ENCODE assay signal across 8 cellular contexts in the genomic region with DNA sequence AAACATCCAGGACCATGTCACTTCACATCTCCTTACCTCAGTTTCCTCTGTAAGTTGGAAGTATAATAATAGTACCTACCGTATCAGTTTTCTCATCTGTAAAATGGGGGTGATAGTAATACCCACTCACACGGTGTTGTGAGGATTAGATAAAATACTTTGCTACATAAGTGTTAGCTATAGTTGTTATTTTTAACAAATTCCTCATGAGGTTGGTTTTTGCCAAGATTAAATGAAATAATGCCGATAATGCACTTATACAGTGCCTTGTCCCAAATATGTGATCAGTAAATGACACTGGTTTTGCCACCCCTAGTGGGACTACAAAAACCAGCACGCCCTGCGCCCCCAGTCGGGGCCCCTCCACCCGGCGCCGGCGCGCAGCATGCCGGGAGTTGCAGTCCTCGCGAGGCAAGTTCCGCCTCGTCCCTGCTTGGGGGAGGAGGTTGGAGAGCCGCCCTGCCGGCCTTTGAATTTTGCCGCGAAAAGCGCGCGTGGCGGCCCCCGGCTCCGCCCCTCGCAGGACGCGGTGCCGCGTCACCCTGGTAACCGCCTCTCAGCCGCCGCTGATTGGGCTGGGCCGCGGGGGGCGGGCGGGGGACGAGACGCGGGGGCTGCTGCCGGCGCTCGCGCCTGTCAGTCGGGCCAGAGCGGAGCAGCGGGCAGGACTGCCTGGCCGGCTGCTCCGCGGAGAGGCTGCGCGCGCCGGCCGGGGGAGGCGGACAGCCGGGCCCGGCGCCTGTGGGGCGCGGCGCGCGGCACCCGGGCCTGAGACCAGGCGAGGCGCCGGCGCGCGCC. TPM values are rescaled to one million over a fixed set of nuclear protein-coding genes. Genes with fewer than 3 reads are reported as not detected.
DNase-seq lines count a peak whose midpoint lies in the region; ATAC-seq, FAIRE-seq and TF ChIP-seq lines count a peak whose summit lies in the region.

A gene (plus strand): TSS at position 639 of the 798 bp plus-strand sequence. CDS start 30,322 bp downstream, outside the sequence.

- no peaks in the 10 kb centered on the region for H3F3A ChIP-seq in Loucy (ENCODE audit: low read depth)

- peak within 1 kb of the TSS; percentile 32; the same call in 1 of the 2 replicates for H2AFZ ChIP-seq in Loucy (ENCODE audit: low read length)

- H3K4me2 ChIP-seq in Loucy (ENCODE audit: low read depth, low read length, poor library complexity, severe bottlenecking), result peak within 1 kb of the TSS; percentile 61

- peak within 1 kb of the TSS; percentile 60 for H3K4me3 Mint-ChIP-seq in natural killer cell treated with Interleukin-12 subunit alpha and Interleukin-12 subunit beta and Interleukin-15 and Interleukin-18, amount 100 ng/mL, for 72 hours

- H3K27ac ChIP-seq in RWPE2 (ENCODE audit: poor library complexity, severe bottlenecking), result no peak within 1 kb of the TSS

- H3K9me3 Mint-ChIP-seq in natural killer cell treated with Interleukin-12 subunit alpha and Interleukin-12 subunit beta and Interleukin-15 and Interleukin-18, amount 100 ng/mL, for 72 hours, result no peaks in the 10 kb centered on the region

- H3K4me1 ChIP-seq in Loucy (ENCODE audit: insufficient read depth, low read length, poor library complexity, severe bottlenecking) (peaks cover 11% of the 10 kb centered on the region), RWPE2 (ENCODE audit: insufficient read depth, poor library complexity, severe bottlenecking) (no peaks in the 10 kb centered on the region)

- no peak for TF ChIP-seq CTCF in Loucy (conservative IDR thresholded peaks at IDR 0.05; ENCODE audit: low read length)
- no peak for TF ChIP-seq CTCF in RWPE2 (IDR thresholded peaks at IDR 0.05; ENCODE audit: poor library complexity, severe bottlenecking)
- TF ChIP-seq CTCF in fibroblast of pulmonary artery (IDR thresholded peaks at IDR 0.05; ENCODE audit: low read length, missing control alignments), result no peak

- DNase-seq in ELF-1 (ENCODE audit: low read depth, low spot score) (peak; percentile 99), H54 (ENCODE audit: insufficient read length, low spot score) (peak; percentile 97), RWPE2 (ENCODE audit: low spot score) (peak; percentile 93), fibroblast of pulmonary artery (ENCODE audit: low read depth) (peak; percentile 97)
- peak; percentile 98 for DNase-seq in activated effector memory CD4-positive, alpha-beta T cell treated with Interleukin-2 at 50 U/mL for 16 hours
- peak; percentile 97 for DNase-seq in natural killer cell treated with Interleukin-12 subunit alpha and Interleukin-12 subunit beta and Interleukin-15 and Interleukin-18, amount 100 ng/mL, for 72 hours (ENCODE audit: low spot score)
- peak; percentile 96 for DNase-seq in stimulated activated naive CD4-positive, alpha-beta T cell treated with Interleukin-2 at 50 U/mL for 16 hours (lab: John Stamatoyannopoulos, UW)

- H3K9me2 ChIP-seq in Loucy (replicated peaks; ENCODE audit: low read depth, low read length), result no peaks in the 10 kb centered on the region

- H3K27me3 ChIP-seq in Loucy (ENCODE audit: insufficient read depth, low read length, poor library complexity, severe bottlenecking), result no peaks in the 10 kb centered on the region
- peaks cover 16% of the 10 kb centered on the region for H3K27me3 ChIP-seq in RWPE2 (ENCODE audit: insufficient read depth, poor library complexity, severe bottlenecking)

- H3K9me3 ChIP-seq in Loucy (ENCODE audit: insufficient read depth, low read depth, low read length) (no peaks in the 10 kb centered on the region), RWPE2 (ENCODE audit: severe bottlenecking) (no peaks in the 10 kb centered on the region)

- TF ChIP-seq POLR2A in H54 (IDR thresholded peaks at IDR 0.05; ENCODE audit: low read depth, low read length), result peak; percentile 84

- H3K36me3 ChIP-seq in Loucy (ENCODE audit: insufficient read depth, low read length) (no peaks in the 10 kb centered on the region), RWPE2 (ENCODE audit: low read depth) (no peaks in the 10 kb centered on the region)

- peaks cover 0 to 13% of the 10 kb centered on the region in 2 donors for H3K27me3 Mint-ChIP-seq in natural killer cell treated with Interleukin-12 subunit alpha and Interleukin-12 subunit beta and Interleukin-15 and Interleukin-18, amount 100 ng/mL, for 72 hours

- H3K79me2 ChIP-seq in Loucy (ENCODE audit: insufficient read depth, low read length), result no peaks in the 10 kb centered on the region

- no peaks in the 10 kb centered on the region for H3K4me1 Mint-ChIP-seq in natural killer cell treated with Interleukin-12 subunit alpha and Interleukin-12 subunit beta and Interleukin-15 and Interleukin-18, amount 100 ng/mL, for 72 hours (ENCODE audit: low read depth in 2 of 2)

- no peaks in the 10 kb centered on the region for H3K36me3 Mint-ChIP-seq in natural killer cell treated with Interleukin-12 subunit alpha and Interleukin-12 subunit beta and Interleukin-15 and Interleukin-18, amount 100 ng/mL, for 72 hours

- H3K4me3 ChIP-seq in Loucy (ENCODE audit: low read length, poor library complexity, severe bottlenecking), result peak within 1 kb of the TSS; percentile 68
- peak within 1 kb of the TSS; percentile 47 for H3K4me3 ChIP-seq in RWPE2 (ENCODE audit: severe bottlenecking)
- peak within 1 kb of the TSS; percentile 54 for H3K4me3 ChIP-seq in fibroblast of pulmonary artery (replicated peaks; ENCODE audit: low read depth, low read length)

- peak within 1 kb of the TSS; percentile 18 for H3K9ac ChIP-seq in Loucy (ENCODE audit: low read depth, low read length, poor library complexity, severe bottlenecking)

- peak; percentile 87 for ATAC-seq in RWPE2 (ENCODE audit: low read depth)
- peak; percentile 94 for ATAC-seq in natural killer cell treated with Interleukin-12 subunit alpha and Interleukin-12 subunit beta and Interleukin-15 and Interleukin-18, amount 100 ng/mL, for 72 hours

- H4K20me1 ChIP-seq in Loucy (ENCODE audit: insufficient read depth, low read length, poor library complexity, severe bottlenecking), result peaks cover 10% of the 10 kb centered on the region

- FAIRE-seq in H54 (lab: Jason Lieb, UNC), result no peak

- no peak within 1 kb of the TSS for H3K27ac Mint-ChIP-seq in natural killer cell treated with Interleukin-12 subunit alpha and Interleukin-12 subunit beta and Interleukin-15 and Interleukin-18, amount 100 ng/mL, for 72 hours

RNA-seq across cellular contexts. Expression of the gene that starts here (rescaled TPM):
- 1 to 10 TPM; 1.2 to 1.8 TPM for total RNA-seq in natural killer cell treated with Interleukin-12 subunit alpha and Interleukin-12 subunit beta and Interleukin-15 and Interleukin-18, amount 100 ng/mL, for 72 hours
